In genomic region chr6:153002613-153003293, GRCh38 we compare ENCODE assay signal across 8 cellular contexts. TPM values are rescaled to one million over a fixed set of nuclear protein-coding genes. Genes with fewer than 3 reads are reported as not detected.
DNase-seq lines count a peak whose midpoint lies in the region; ATAC-seq and TF ChIP-seq lines count a peak whose summit lies in the region.

Gene MTRF1L (minus strand): TSS chr6:153002709. CDS start chr6:153002685, 24 bp downstream.

- H3K4me3 ChIP-seq in brain microvascular endothelial cell (ENCODE audit: low read depth, low read length): peak within 1 kb of the TSS; percentile 75
- peak within 1 kb of the TSS; percentile 63 for H3K4me3 ChIP-seq in iPS DF 6.9 (ENCODE audit: low read length)
- peak within 1 kb of the TSS; percentile 74 to 89 (median 84) for H3K4me3 ChIP-seq in gastrocnemius medialis

- DNase-seq in 8988T (peak; percentile 70), NCI-H2107 treated with DMSO at 0.1 percent for 48 hours (lab: John Stamatoyannopoulos, UW; ENCODE audit: unreplicated experiment) (peak; percentile 82), UCSD-AML1 (lab: John Stamatoyannopoulos, UW; ENCODE audit: unreplicated experiment) (peak; percentile 94), brain microvascular endothelial cell (peak; percentile 97), iPS DF 6.9 (ENCODE audit: low read depth, low spot score) (peak; percentile 95), gastrocnemius medialis (peak; percentile 87 to 88)

- intact Hi-C loops in gastrocnemius medialis (cut with DNase I; ENCODE audit: low total_unique reads): loop anchor here (1.0 to 2.0 kb wide), 2 partner anchors 20 to 22 kb away; partner anchors contain the start of gene FBXO5

- ATAC-seq in GM18520 (IDR thresholded peaks at IDR 0.05; ENCODE audit: unreplicated experiment): peak; percentile 96
- peak; percentile 94 for ATAC-seq in HG03064 (IDR thresholded peaks at IDR 0.05; ENCODE audit: low read depth, unreplicated experiment)
- ATAC-seq in gastrocnemius medialis: peak; percentile 98 to 99

- H3K27ac ChIP-seq in brain microvascular endothelial cell: peak within 1 kb of the TSS; percentile 96
- H3K27ac ChIP-seq in iPS DF 6.9 (ENCODE audit: low read length): no peak within 1 kb of the TSS
- H3K27ac ChIP-seq in gastrocnemius medialis: peak within 1 kb of the TSS; percentile 81 to 93 (median 88)

- H3K9me3 ChIP-seq in iPS DF 6.9 (ENCODE audit: control insufficient read depth, insufficient read depth, low read length) (no peaks in the 10 kb centered on the region), gastrocnemius medialis (no peaks in the 10 kb centered on the region)

- peak; percentile 75 to 86 for TF ChIP-seq POLR2A in gastrocnemius medialis (IDR thresholded peaks at IDR 0.05)

- in situ Hi-C loops in brain microvascular endothelial cell (cut with HindIII; ENCODE audit: low pct_ligation_motif_present, low sequenced_read_pairs) (no loop called here), gastrocnemius medialis (cut with MboI; ENCODE audit: low sequenced_read_pairs in 4 of 4) (no loop called here)

- H3K4me1 ChIP-seq in iPS DF 6.9 (ENCODE audit: control insufficient read depth, insufficient read depth, low read length) (no peaks in the 10 kb centered on the region), gastrocnemius medialis (peaks cover 32 to 37% of the 10 kb centered on the region in 2 donors)

- WGBS in iPS DF 6.9 (ENCODE audit: insufficient coverage, insufficient read length): no CpG with 5 or more reads among the region's 48 CpGs

- H3K27me3 ChIP-seq in brain microvascular endothelial cell (replicated peaks) (no peaks in the 10 kb centered on the region), iPS DF 6.9 (ENCODE audit: control insufficient read depth, insufficient read depth, low read length) (no peaks in the 10 kb centered on the region), gastrocnemius medialis (no peaks in the 10 kb centered on the region)

- TF ChIP-seq CTCF in brain microvascular endothelial cell (IDR thresholded peaks at IDR 0.05; ENCODE audit: low read depth, low read length, missing control alignments) (no peak), gastrocnemius medialis (IDR thresholded peaks at IDR 0.05 in 4 of 5, conservative IDR thresholded peaks at IDR 0.05 in 1 of 5) (peak in 2 of 5 experiments; percentile 1 to 22)

- H3K36me3 ChIP-seq in brain microvascular endothelial cell (replicated peaks) (peaks cover 3% of the 10 kb centered on the region), iPS DF 6.9 (ENCODE audit: control insufficient read depth, insufficient read depth, low read length) (no peaks in the 10 kb centered on the region), gastrocnemius medialis (no peaks in the 10 kb centered on the region)

RNA-seq across cellular contexts. Expression of gene MTRF1L, which starts in this region (rescaled TPM):
- 10 to 100 TPM; 17.8 to 24.9 (median 22.5) TPM for total RNA-seq in gastrocnemius medialis
